8 cellular contexts compared by ENCODE assay signal in genomic region chr2:69946351-69947077, GRCh38. TPM values are rescaled to one million over a fixed set of nuclear protein-coding genes. Genes with fewer than 3 reads are reported as not detected.
A peak's percentile ranks its signal among the peaks of the same experiment; 100 is the strongest.
DNase-seq lines count a peak whose midpoint lies in the region; ATAC-seq and TF ChIP-seq lines count a peak whose summit lies in the region.

No MANE protein-coding gene starts in this region.

- intact Hi-C loops in esophagus squamous epithelium (cut with DNase I) (no loop called here), thyroid gland (cut with DNase I) (no loop called here)

- H3K27me3 ChIP-seq in esophagus squamous epithelium: peaks cover 0 to 7% (median 0%) of the 10 kb centered on the region in 4 donors
- no peaks in the 10 kb centered on the region for H3K27me3 ChIP-seq in thyroid gland

- no peak for TF ChIP-seq POLR2A in esophagus squamous epithelium (IDR thresholded peaks at IDR 0.05)
- TF ChIP-seq POLR2A in thyroid gland (IDR thresholded peaks at IDR 0.05): no peak

- 40 to 43% methylated on average over 8 to 12 of the region's 12 CpGs for WGBS in esophagus squamous epithelium, 2 donors
- 73 to 79% methylated on average over 12 of the region's 12 CpGs for WGBS in thyroid gland, 2 donors

- no peaks in the 10 kb centered on the region for H3K9me3 ChIP-seq in esophagus squamous epithelium
- H3K9me3 ChIP-seq in thyroid gland: no peaks in the 10 kb centered on the region

- no peak for TF ChIP-seq CTCF in AG10803 (conservative IDR thresholded peaks at IDR 0.05; ENCODE audit: low read length)
- no peak for TF ChIP-seq CTCF in esophagus squamous epithelium (IDR thresholded peaks at IDR 0.05)
- TF ChIP-seq CTCF in thyroid gland (IDR thresholded peaks at IDR 0.05): no peak

- H3K4me1 ChIP-seq in esophagus squamous epithelium (peaks cover 7 to 36% (median 17%) of the 10 kb centered on the region in 3 donors), thyroid gland (no peaks in the 10 kb centered on the region)

- H3K27ac ChIP-seq in esophagus squamous epithelium (peak overlapping the region; percentile 49 to 77 (median 62)), thyroid gland (no peak overlapping the region)

- peak; percentile 88 for ATAC-seq in GM19395 (IDR thresholded peaks at IDR 0.05; ENCODE audit: unreplicated experiment)

- H3K4me3 ChIP-seq in AG10803 (ENCODE audit: low read length) (no peak overlapping the region), esophagus squamous epithelium (no peak overlapping the region), thyroid gland (replicated peaks in 1 of 3) (no peak overlapping the region)

- peak; percentile 51 for DNase-seq in AG10803 (ENCODE audit: low read depth)
- DNase-seq in HuH-7.5 (ENCODE audit: low spot score): peak; percentile 49
- peak; percentile 32 for DNase-seq in activated CD4-positive, alpha-beta T cell treated with anti-CD3 and anti-CD28 coated beads, Interleukin-2, amount 50 U/mL, for 1 hour
- DNase-seq in esophagus squamous epithelium (lab: John Stamatoyannopoulos, UW): no peak
- DNase-seq in stimulated activated CD8-positive, alpha-beta memory T cell treated with anti-CD3 and anti-CD28 coated beads, Interleukin-15, amount 100 ng/mL, for 1 hour (ENCODE audit: low read depth): peak; percentile 27
- DNase-seq in thyroid gland: no peak
- DNase-seq in 8988T: no peak

- H3K36me3 ChIP-seq in esophagus squamous epithelium (peaks cover 0 to 25% (median 0%) of the 10 kb centered on the region in 3 donors), thyroid gland (peaks cover 0 to 10% of the 10 kb centered on the region in 2 donors)

RNA-seq across cellular contexts. Expression of gene ASPRV1, which starts 14.9 kb away (rescaled TPM):
- 1 to 10 TPM in 1 of 4 donors, under 1 TPM in 3; 0.18 to 1.5 (median 0.34) TPM for total RNA-seq in esophagus squamous epithelium
- total RNA-seq in thyroid gland: 1 to 10 TPM in 3 of 4 donors, under 1 TPM in 1; 0.89 to 2.0 (median 1.5) TPM

RNA-seq across cellular contexts. Expression of gene MXD1, which starts 31.6 kb away (rescaled TPM):
- total RNA-seq in esophagus squamous epithelium: 100 to 1,000 TPM in 1 of 4 donors, 10 to 100 TPM in 3; 38.5 to 121 (median 83.2) TPM
- 10 to 100 TPM; 11.3 to 17.9 (median 13.0) TPM for total RNA-seq in thyroid gland

RNA-seq across cellular contexts. Expression of gene SNRNP27, which starts 52.8 kb away (rescaled TPM):
- total RNA-seq in esophagus squamous epithelium (10 to 100 TPM; 30.6 to 46.9 (median 37.5) TPM), thyroid gland (100 to 1,000 TPM in 1 of 4 donors, 10 to 100 TPM in 3; 47.5 to 111 (median 66.3) TPM)

Comparison
In these comparisons a context has a peak if more than half of its experiments do, and no peak if none do; other contexts are left out.
1. DNase-seq: peak in AG10803 (single experiment), HuH-7.5 (single experiment), activated CD4-positive, alpha-beta T cell treated with anti-CD3 and anti-CD28 coated beads, Interleukin-2, amount 50 U/mL, for 1 hour (single experiment) and stimulated activated CD8-positive, alpha-beta memory T cell treated with anti-CD3 and anti-CD28 coated beads, Interleukin-15, amount 100 ng/mL, for 1 hour (single experiment); none in esophagus squamous epithelium (single experiment), thyroid gland (0 of 2) and 8988T (single experiment).
2. H3K27ac ChIP-seq: peak in esophagus squamous epithelium (4 of 4); none in thyroid gland (0 of 3).